24 cellular contexts compared by ENCODE assay signal in genomic region chr4:78809928-78810835, GRCh38. TPM values are rescaled to one million over a fixed set of nuclear protein-coding genes. Genes with fewer than 3 reads are reported as not detected.
DNase-seq lines count a peak whose midpoint lies in the region; ATAC-seq, FAIRE-seq and TF ChIP-seq lines count a peak whose summit lies in the region.
"Had no signal": no experiment of that assay in that cellular context is flagged by ENCODE, and none has a peak within 500 bp of the region (broad histone marks: within the 10 kb centered on the region; RNA-seq: fewer than 3 reads in every experiment).

No MANE protein-coding gene starts in this region.

- POLR2A ChIA-PET in H1 (lab: Charles Lee; ENCODE audit: partially characterized antibody), result interaction anchor here (1.2 kb wide), 1 partner anchor 30 kb away, joined by 3 read pairs; no protein-coding TSS in a partner anchor

- H3K9ac ChIP-seq in HUES6 (ENCODE audit: low read length) (no peak overlapping the region), H1 (replicated peaks in 1 of 4; ENCODE audit: extremely low read depth in 1 of 4, low read depth in 3 of 4, low read length in 3 of 4) (no peak overlapping the region)

- TF ChIP-seq POLR2A in H1 (IDR thresholded peaks at IDR 0.05; ENCODE audit: control extremely low read depth in 1 of 2, low read depth in 2 of 2, low read length in 2 of 2), result no peak

- H3K56ac ChIP-seq in H1 (replicated peaks; ENCODE audit: insufficient read length, low read depth, low read length), result no peak overlapping the region

- H3K23me2 ChIP-seq in H1 (ENCODE audit: low read depth, low read length), result no peaks in the 10 kb centered on the region

- FAIRE-seq in H1 (lab: Jason Lieb, UNC), result peak; percentile 95

- H3K36me3 ChIP-seq in HUES6 (ENCODE audit: control insufficient read depth, insufficient read depth, low read length), result no peaks in the 10 kb centered on the region
- H3K36me3 ChIP-seq in H1 (ENCODE audit: control insufficient read depth in 2 of 4, insufficient read depth in 4 of 4, low read length in 3 of 4), result no peaks in the 10 kb centered on the region
- H3K36me3 ChIP-seq: esophagus muscularis mucosa, lower lobe of right lung, ovary had no signal

- no peak overlapping the region for H2BK120ac ChIP-seq in H1 (replicated peaks; ENCODE audit: low read depth, low read length)

- no peak overlapping the region for H2AK5ac ChIP-seq in H1 (ENCODE audit: low read depth, low read length)

- no peak for TF ChIP-seq RAD21 in H1 (IDR thresholded peaks at IDR 0.05 in 1 of 2, conservative IDR thresholded peaks at IDR 0.05 in 1 of 2; ENCODE audit: low read depth in 2 of 2, low read length in 2 of 2)

- H3K9me3 Mint-ChIP-seq in memory B cell, result peaks cover 15% of the 10 kb centered on the region

- H3K14ac ChIP-seq in H1 (ENCODE audit: insufficient read length), result no peak overlapping the region

- peak overlapping the region; percentile 13; the same call in 1 of the 2 replicates for H3K27ac ChIP-seq in HUES6 (ENCODE audit: low read depth, low read length)
- no peak overlapping the region for H3K27ac ChIP-seq in H1 (ENCODE audit: low read depth, low read length)
- H3K27ac ChIP-seq: esophagus muscularis mucosa, lower lobe of right lung, ovary, tibial nerve had no signal

- TF ChIP-seq EP300 in H1 (IDR thresholded peaks at IDR 0.05; ENCODE audit: borderline replicate concordance in 1 of 2, low read depth in 2 of 2, low read length in 2 of 2), result no peak

- CTCF ChIA-PET in H1 (lab: Charles Lee; ENCODE audit: partially characterized antibody), result interaction anchor here (0.6 to 1.8 kb wide), 7 partner anchors 9 to 197 kb away, joined by 3 to 5 read pairs (median 4); no protein-coding TSS in a partner anchor

- H3K4me3 ChIP-seq in HUES6 (ENCODE audit: low read depth, low read length), result no peak overlapping the region
- H3K4me3 ChIP-seq in H1 (ENCODE audit: extremely low read depth in 1 of 4, insufficient read depth in 2 of 4, low read depth in 3 of 4, low read length in 4 of 4), result no peak overlapping the region
- H3K4me3 ChIP-seq: esophagus muscularis mucosa, lower lobe of right lung, ovary, tibial nerve had no signal

- peak; percentile 58 for ATAC-seq in GM18909 (IDR thresholded peaks at IDR 0.05; ENCODE audit: poor library complexity, unreplicated experiment)
- ATAC-seq in memory B cell (ENCODE audit: low read depth), result no peak
- ATAC-seq: lower lobe of right lung; naive thymus-derived CD4-positive, alpha-beta T cell; sciatic nerve; T-cell had no signal

- no peak overlapping the region for H4K8ac ChIP-seq in H1 (ENCODE audit: extremely low read depth, insufficient read depth, low read length)

- no peak overlapping the region for H4K91ac ChIP-seq in H1 (replicated peaks; ENCODE audit: insufficient read length, low read length)

- no peak for TF ChIP-seq CTCF in H1 (IDR thresholded peaks at IDR 0.05; ENCODE audit: control extremely low read depth in 1 of 3, insufficient read depth in 1 of 3, low read depth in 1 of 3, low read length in 3 of 3)

- H3K4me1 Mint-ChIP-seq in memory B cell, result peaks cover 32% of the 10 kb centered on the region

- H3K79me1 ChIP-seq in H1 (ENCODE audit: low read depth, low read length), result no peaks in the 10 kb centered on the region; the same call in 1 of the 2 replicates

- H4K5ac ChIP-seq in H1 (ENCODE audit: insufficient read length, low read depth, low read length), result no peak overlapping the region

- H2BK5ac ChIP-seq in H1 (ENCODE audit: low read depth, low read length), result no peak overlapping the region; the same call in 1 of the 2 replicates

- peak overlapping the region; percentile 24 for H3K4me3 Mint-ChIP-seq in memory B cell
- H3K4me3 Mint-ChIP-seq: CD4-positive, alpha-beta memory T cell; stimulated activated naive CD8-positive, alpha-beta T cell treated with anti-CD3 and anti-CD28 coated beads, Interleukin-15, Interleukin-2, amounts not matched to agents 100 ng/mL and 50 ng/mL, for 24 hours; T-cell had no signal

- H3K4me1 ChIP-seq in HUES6 (ENCODE audit: control insufficient read depth, insufficient read depth, low read length), result peaks cover 14% of the 10 kb centered on the region
- peaks cover 0 to 7% (median 3%) of the 10 kb centered on the region in 4 experiments; a peak in 2 of 7 replicates for H3K4me1 ChIP-seq in H1 (replicated peaks in 1 of 4; ENCODE audit: control insufficient read depth in 3 of 4, insufficient read depth in 4 of 4, low read length in 3 of 4)
- H3K4me1 ChIP-seq: lower lobe of right lung had no signal

- DNase-seq in H1 (ENCODE audit: low read depth in 1 of 2, low spot score in 2 of 2) (no peak), memory B cell (ENCODE audit: low spot score in 2 of 2) (no peak), NCI-H1092 (lab: John Stamatoyannopoulos, UW) (no peak), SHP77 treated with DMSO at 0.1 percent for 48 hours (lab: John Stamatoyannopoulos, UW) (no peak), NCI-H345 (lab: John Stamatoyannopoulos, UW) (no peak)
- no peak for DNase-seq in activated CD4-positive, alpha-beta T cell treated with anti-CD3 and anti-CD28 coated beads, Interleukin-2, amount 50 U/mL, for 1 hour
- DNase-seq: activated naive CD4-positive, alpha-beta T cell; amygdala; caudate nucleus; CD4-positive, alpha-beta memory T cell; DMS79; KBM-7; lower lobe of right lung; naive thymus-derived CD4-positive, alpha-beta T cell; NCI-H1048; NCI-H510A; ovary; T-cell had no signal

- no peak overlapping the region for H3K4ac ChIP-seq in H1 (replicated peaks; ENCODE audit: insufficient read length, low read depth, low read length)

- H3K18ac ChIP-seq in H1 (ENCODE audit: extremely low read depth, low read length), result no peak overlapping the region

- no peak overlapping the region for H2BK12ac ChIP-seq in H1 (ENCODE audit: low read depth, low read length)

- H3K4me2 ChIP-seq in H1 (ENCODE audit: insufficient read depth in 1 of 2, low read depth in 2 of 2, low read length in 2 of 2), result peak overlapping the region in 1 of 2 experiments; percentile 36; a peak in 1 of 4 replicates

- no peak overlapping the region for H2BK20ac ChIP-seq in H1 (ENCODE audit: low read length)

- 85% methylated on average over 7 of the region's 7 CpGs; no CpG with 5 or more reads in 1 of the 2 experiments for WGBS in H1 (ENCODE audit: extremely low coverage in 1 of 2, insufficient coverage in 1 of 2, insufficient read length in 1 of 2, insufficient replicate concordance in 2 of 2, low coverage in 1 of 2, low lambda C conversion rate in 2 of 2, missing lambda C conversion rate in 1 of 2), 2 experiments

- no peaks in the 10 kb centered on the region for H3K27me3 Mint-ChIP-seq in memory B cell
- H3K27me3 Mint-ChIP-seq: CD4-positive, alpha-beta memory T cell; naive thymus-derived CD4-positive, alpha-beta T cell; stimulated activated naive CD8-positive, alpha-beta T cell treated with anti-CD3 and anti-CD28 coated beads, Interleukin-15, Interleukin-2, amounts not matched to agents 100 ng/mL and 50 ng/mL, for 24 hours; T-cell had no signal

- H4K20me1 ChIP-seq in H1 (replicated peaks in 1 of 2; ENCODE audit: control insufficient read depth in 1 of 2, insufficient read depth in 2 of 2, low read length in 2 of 2), result peaks cover 0 to 1% of the 10 kb centered on the region in 2 experiments

- H2BK15ac ChIP-seq in H1 (ENCODE audit: low read length), result no peak overlapping the region

- H3K36me3 Mint-ChIP-seq in memory B cell, result peaks cover 34% of the 10 kb centered on the region

- H2AFZ ChIP-seq in H1 (ENCODE audit: low read length), result no peak overlapping the region

- peaks cover 0 to 57% of the 10 kb centered on the region in 2 experiments; a peak in 2 of 4 replicates for H3K79me2 ChIP-seq in H1 (ENCODE audit: control insufficient read depth in 1 of 2, insufficient read depth in 2 of 2, low read length in 2 of 2)

- peak overlapping the region; percentile 70 for H3K27ac Mint-ChIP-seq in memory B cell
- H3K27ac Mint-ChIP-seq: stimulated activated naive CD8-positive, alpha-beta T cell treated with anti-CD3 and anti-CD28 coated beads, Interleukin-15, Interleukin-2, amounts not matched to agents 100 ng/mL and 50 ng/mL, for 24 hours; T-cell had no signal

- no peaks in the 10 kb centered on the region for H3K27me3 ChIP-seq in HUES6 (ENCODE audit: control insufficient read depth, insufficient read depth, low read length)
- no peaks in the 10 kb centered on the region for H3K27me3 ChIP-seq in H1 (replicated peaks in 1 of 4; ENCODE audit: control insufficient read depth in 3 of 4, extremely low read depth in 1 of 4, insufficient read depth in 3 of 4, low read length in 3 of 4)
- H3K27me3 ChIP-seq: esophagus muscularis mucosa, ovary, tibial nerve had no signal

- no peaks in the 10 kb centered on the region for H3K9me3 ChIP-seq in HUES6 (ENCODE audit: control insufficient read depth, insufficient read depth, low read depth, low read length)
- no peaks in the 10 kb centered on the region for H3K9me3 ChIP-seq in H1 (ENCODE audit: insufficient read depth in 2 of 2, low read depth in 1 of 2, low read length in 1 of 2)
- H3K9me3 ChIP-seq: ovary had no signal

- H3K23ac ChIP-seq in H1 (ENCODE audit: insufficient read length), result no peak overlapping the region

TF ChIP-seq in H1, 55 proteins besides CTCF, POLR2A, EP300 and RAD21 (continues in another document):
- no peak for TF ChIP-seq YY1 (IDR thresholded peaks at IDR 0.05; ENCODE audit: low read depth, low read length)
- TF ChIP-seq JUND (IDR thresholded peaks at IDR 0.05; ENCODE audit: low read length), result no peak
- TF ChIP-seq CEBPB (IDR thresholded peaks at IDR 0.05; ENCODE audit: low read depth, low read length), result no peak
- TF ChIP-seq POLR2AphosphoS5 (IDR thresholded peaks at IDR 0.05; ENCODE audit: low read depth, low read length), result no peak
- no peak for TF ChIP-seq SRF (IDR thresholded peaks at IDR 0.05; ENCODE audit: low read depth, low read length)
- no peak for TF ChIP-seq ATF3 (IDR thresholded peaks at IDR 0.05; ENCODE audit: insufficient read depth, low read depth, low read length)
- TF ChIP-seq MAX (IDR thresholded peaks at IDR 0.05), result no peak
- TF ChIP-seq RXRA (IDR thresholded peaks at IDR 0.05; ENCODE audit: insufficient read depth, low read depth, low read length), result no peak

RNA-seq across cellular contexts. Expression of gene BMP2K, which starts 34.0 kb away (rescaled TPM):
- total RNA-seq in H1 (2021; fragmentation: NEBNext Ultra II Directional; extraction: Animal tissue kit (Norgen Biotek cat#: 25700)), result 24.1 and 25.3 TPM in 2 replicates
- 9.6 and 15.6 TPM in 2 replicates for polyA plus RNA-seq in H1 (2011; rRNA removed)
- 15.8 TPM for polyA plus RNA-seq in H1 (2011; cell fraction: cytosol; rRNA removed)
- 22.5 TPM for polyA plus RNA-seq in H1 (2011; cell fraction: nucleus; rRNA removed)
- 9.1 to 10.9 TPM (median 10.2 TPM) in 4 replicates for polyA plus RNA-seq in H1 (2012, experiment 1 of 2)
- 1.7 TPM for polyA plus RNA-seq in H1 (2012, experiment 2 of 2)
- polyA plus RNA-seq in H1 (2013, experiment 1 of 2), result 21.6 TPM
- polyA plus RNA-seq in H1 (2013, experiment 2 of 2), result 20.4 TPM
- polyA minus RNA-seq in H1 (2011; rRNA and poly(A)+ RNA removed), result 41.7 and 61.5 TPM in 2 replicates
- 13.6 TPM for polyA minus RNA-seq in H1 (2011; cell fraction: cytosol; rRNA and poly(A)+ RNA removed)
- polyA minus RNA-seq in H1 (2011; cell fraction: nucleus; rRNA and poly(A)+ RNA removed), result 92.0 TPM
